ENCODE assay signal across 2 cellular contexts in the genomic region with DNA sequence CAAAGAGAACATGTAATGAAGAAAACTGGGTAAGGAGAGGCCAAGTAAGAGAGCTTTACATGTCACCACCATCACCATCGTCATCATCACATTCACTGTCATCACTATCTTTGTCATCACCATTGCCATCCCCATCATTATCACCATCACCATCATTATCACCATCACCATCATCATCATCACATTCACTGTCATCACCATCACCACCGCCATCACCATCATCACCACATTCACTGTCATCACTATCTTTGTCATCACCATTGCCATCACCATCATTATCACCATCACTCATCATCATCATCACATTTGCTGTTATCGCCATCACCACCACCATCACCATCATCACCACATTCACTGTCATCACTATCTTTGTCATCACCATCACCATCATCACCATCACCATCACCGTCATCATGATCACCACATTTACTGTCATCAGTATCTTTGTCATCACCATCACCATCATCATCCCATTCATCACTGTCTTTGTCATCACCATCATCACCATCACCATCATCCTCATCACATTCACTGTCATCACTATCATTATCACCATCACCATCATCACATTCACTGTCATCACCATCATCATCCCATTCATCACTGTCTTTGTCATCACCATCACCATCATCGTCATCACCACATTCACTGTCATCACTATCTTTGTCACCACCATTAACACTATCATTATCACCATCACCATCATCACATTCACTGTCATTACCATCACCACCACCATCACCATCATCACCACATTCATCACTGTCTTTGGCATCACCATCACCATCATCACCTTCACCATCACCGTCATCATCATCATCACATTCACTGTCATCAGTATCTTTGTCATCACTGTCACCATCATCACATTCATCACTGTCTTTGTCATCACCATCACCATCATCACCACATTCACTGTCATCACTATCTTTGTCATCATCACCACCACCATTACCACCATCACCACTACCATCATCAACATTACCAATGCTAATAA.
TF ChIP-seq lines count a peak whose summit lies in the region.

No MANE protein-coding gene starts in this region.

TF ChIP-seq in HepG2, 621 proteins besides CTCF, POLR2A, EP300 and RAD21 (continued from another document):
- peak; percentile 99 for TF ChIP-seq CREB1 (IDR thresholded peaks at IDR 0.05)
- no peak for TF ChIP-seq CREB1 (CRISPR knock-in tag; IDR thresholded peaks at IDR 0.05)
- TF ChIP-seq SP1 (IDR thresholded peaks at IDR 0.05) = peak; percentile 70; the same call in 1 of the 2 replicates
- TF ChIP-seq SP1 (CRISPR knock-in tag; IDR thresholded peaks at IDR 0.05) = no peak
- peak; percentile 60; the same call in 1 of the 2 replicates for TF ChIP-seq ATF7 (IDR thresholded peaks at IDR 0.05)
- no peak for TF ChIP-seq ATF7 (CRISPR knock-in tag; IDR thresholded peaks at IDR 0.05)
- TF ChIP-seq ZNF282 (IDR thresholded peaks at IDR 0.05; ENCODE audit: partially characterized antibody) = peak; percentile 93
- TF ChIP-seq, protein P1, sequence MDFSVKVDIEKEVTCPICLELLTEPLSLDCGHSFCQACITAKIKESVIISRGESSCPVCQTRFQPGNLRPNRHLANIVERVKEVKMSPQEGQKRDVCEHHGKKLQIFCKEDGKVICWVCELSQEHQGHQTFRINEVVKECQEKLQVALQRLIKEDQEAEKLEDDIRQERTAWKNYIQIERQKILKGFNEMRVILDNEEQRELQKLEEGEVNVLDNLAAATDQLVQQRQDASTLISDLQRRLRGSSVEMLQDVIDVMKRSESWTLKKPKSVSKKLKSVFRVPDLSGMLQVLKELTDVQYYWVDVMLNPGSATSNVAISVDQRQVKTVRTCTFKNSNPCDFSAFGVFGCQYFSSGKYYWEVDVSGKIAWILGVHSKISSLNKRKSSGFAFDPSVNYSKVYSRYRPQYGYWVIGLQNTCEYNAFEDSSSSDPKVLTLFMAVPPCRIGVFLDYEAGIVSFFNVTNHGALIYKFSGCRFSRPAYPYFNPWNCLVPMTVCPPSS (IDR thresholded peaks at IDR 0.05) = peak; percentile 91; the same call in 1 of the 2 replicates
- TF ChIP-seq IKZF1 (IDR thresholded peaks at IDR 0.05) = peak; percentile 89; the same call in 1 of the 2 replicates
- peak; percentile 94 for TF ChIP-seq SOX6 (IDR thresholded peaks at IDR 0.05)
- TF ChIP-seq SOX6 (CRISPR knock-in tag; IDR thresholded peaks at IDR 0.05) = no peak
- peak; percentile 95 for TF ChIP-seq PHB2 (IDR thresholded peaks at IDR 0.05; ENCODE audit: partially characterized antibody)
- TF ChIP-seq PLRG1 (conservative IDR thresholded peaks at IDR 0.05) = peak; percentile 82; the same call in 1 of the 2 replicates
- TF ChIP-seq JUNB (CRISPR knock-in tag; IDR thresholded peaks at IDR 0.05; ENCODE audit: borderline replicate concordance) = 0 out of 2 replicates have a peak, but pooled peaks have one; percentile 29
- TF ChIP-seq NONO (IDR thresholded peaks at IDR 0.05) = 0 out of 2 replicates have a peak, but pooled peaks have one; percentile 79
- no peak for TF ChIP-seq NONO (CRISPR knock-in tag; conservative IDR thresholded peaks at IDR 0.05)
- TF ChIP-seq ZNF333 (CRISPR knock-in tag; IDR thresholded peaks at IDR 0.05; ENCODE audit: borderline replicate concordance) = no peak
- TF ChIP-seq, protein P2, sequence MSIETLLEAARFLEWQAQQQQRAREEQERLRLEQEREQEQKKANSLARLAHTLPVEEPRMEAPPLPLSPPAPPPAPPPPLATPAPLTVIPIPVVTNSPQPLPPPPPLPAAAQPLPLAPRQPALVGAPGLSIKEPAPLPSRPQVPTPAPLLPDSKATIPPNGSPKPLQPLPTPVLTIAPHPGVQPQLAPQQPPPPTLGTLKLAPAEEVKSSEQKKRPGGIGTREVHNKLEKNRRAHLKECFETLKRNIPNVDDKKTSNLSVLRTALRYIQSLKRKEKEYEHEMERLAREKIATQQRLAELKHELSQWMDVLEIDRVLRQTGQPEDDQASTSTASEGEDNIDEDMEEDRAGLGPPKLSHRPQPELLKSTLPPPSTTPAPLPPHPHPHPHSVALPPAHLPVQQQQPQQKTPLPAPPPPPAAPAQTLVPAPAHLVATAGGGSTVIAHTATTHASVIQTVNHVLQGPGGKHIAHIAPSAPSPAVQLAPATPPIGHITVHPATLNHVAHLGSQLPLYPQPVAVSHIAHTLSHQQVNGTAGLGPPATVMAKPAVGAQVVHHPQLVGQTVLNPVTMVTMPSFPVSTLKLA (IDR thresholded peaks at IDR 0.05) = peak; percentile 25; the same call in 1 of the 2 replicates
- peak; percentile 55; the same call in 1 of the 2 replicates for TF ChIP-seq FOXK2 (IDR thresholded peaks at IDR 0.05)
- TF ChIP-seq NFRKB (IDR thresholded peaks at IDR 0.05) = no peak
- peak; percentile 72 for TF ChIP-seq FOXP1 (IDR thresholded peaks at IDR 0.05)
- no peak for TF ChIP-seq FOXP1 (CRISPR knock-in tag; IDR thresholded peaks at IDR 0.05)
TF ChIP-seq in HepG2: peak in this region for 16.

TF ChIP-seq in GM12878, 131 proteins besides CTCF, POLR2A, EP300 and RAD21:
- TF ChIP-seq E4F1 (IDR thresholded peaks at IDR 0.05; ENCODE audit: borderline replicate concordance, partially characterized antibody) (peak; percentile 15), SRF (IDR thresholded peaks at IDR 0.05; ENCODE audit: low read depth in 2 of 2, low read length in 2 of 2) (no peak)
